Comparison of ENCODE assay signal across 8 cellular contexts in genomic region chr11:17734418-17734911, GRCh38. TPM values are rescaled to one million over a fixed set of nuclear protein-coding genes. Genes with fewer than 3 reads are reported as not detected.
DNase-seq lines count a peak whose midpoint lies in the region; ATAC-seq and TF ChIP-seq lines count a peak whose summit lies in the region.

Gene KCNC1, plus strand, starts transcription at chr11:17734781. Its CDS starts 1,222 bp downstream, at chr11:17736003.

- H3K4me3 ChIP-seq in sigmoid colon, result peak within 1 kb of the TSS in 3 of 4 donors; percentile 27 to 52 (median 51)

- peaks cover 37 to 70% (median 53%) of the 10 kb centered on the region in 3 donors for H3K27me3 ChIP-seq in sigmoid colon

- 1% methylated on average over 66 of the region's 66 CpGs for WGBS in sigmoid colon, 2 donors

- peak; percentile 39 for DNase-seq in ELR (ENCODE audit: low read depth)
- DNase-seq in NCI-H1092 treated with DMSO at 0.1 percent for 48 hours (lab: John Stamatoyannopoulos, UW), result peak; percentile 54
- peak; percentile 57 for DNase-seq in hepatic stellate cell (ENCODE audit: low spot score)
- peak; percentile 61 for DNase-seq in sigmoid colon
- DNase-seq in NOMO-1 treated with DMSO at 0.1 percent for 48 hours (lab: John Stamatoyannopoulos, UW; ENCODE audit: unreplicated experiment), result no peak
- no peak for DNase-seq in T1000 (lab: John Stamatoyannopoulos, UW)

- intact Hi-C loops in sigmoid colon (cut with DNase I), result no loop called here

- no peaks in the 10 kb centered on the region for H3K9me3 ChIP-seq in sigmoid colon

- H3K36me3 ChIP-seq in sigmoid colon, result no peaks in the 10 kb centered on the region

- H3K27ac ChIP-seq in angular gyrus (ENCODE audit: low read depth, low read length) (peak within 1 kb of the TSS; percentile 33), sigmoid colon (peak within 1 kb of the TSS in 1 of 4 donors; percentile 42)

- TF ChIP-seq CTCF in sigmoid colon (IDR thresholded peaks at IDR 0.05), result no peak

- no peak for TF ChIP-seq POLR2A in sigmoid colon (IDR thresholded peaks at IDR 0.05)

- TF ChIP-seq EP300 in sigmoid colon (IDR thresholded peaks at IDR 0.05), result no peak

- H3K4me1 ChIP-seq in sigmoid colon, result peaks cover 0 to 31% (median 26%) of the 10 kb centered on the region in 4 donors

- no peak for ATAC-seq in GM18873 (IDR thresholded peaks at IDR 0.05; ENCODE audit: low FRiP score, unreplicated experiment)

RNA-seq across cellular contexts. Expression of gene KCNC1, which starts in this region (rescaled TPM):
- 1 to 10 TPM in 1 of 4 donors, under 1 TPM in 2, not detected in 1; 0.36 to 1.9 (median 0.54) TPM for total RNA-seq in sigmoid colon
- under 1 TPM in 1 of 3 donors, not detected in 2; 0.42 TPM for polyA plus RNA-seq in sigmoid colon

Comparison
In these comparisons a context has a peak if more than half of its experiments do, and no peak if none do; other contexts are left out.
1. DNase-seq: peak in ELR (single experiment), NCI-H1092 treated with DMSO at 0.1 percent for 48 hours (single experiment), hepatic stellate cell (single experiment) and sigmoid colon (single experiment); none in NOMO-1 treated with DMSO at 0.1 percent for 48 hours (single experiment) and T1000 (single experiment).